Comparison of ENCODE assay signal across 5 cellular contexts in the genomic region with DNA sequence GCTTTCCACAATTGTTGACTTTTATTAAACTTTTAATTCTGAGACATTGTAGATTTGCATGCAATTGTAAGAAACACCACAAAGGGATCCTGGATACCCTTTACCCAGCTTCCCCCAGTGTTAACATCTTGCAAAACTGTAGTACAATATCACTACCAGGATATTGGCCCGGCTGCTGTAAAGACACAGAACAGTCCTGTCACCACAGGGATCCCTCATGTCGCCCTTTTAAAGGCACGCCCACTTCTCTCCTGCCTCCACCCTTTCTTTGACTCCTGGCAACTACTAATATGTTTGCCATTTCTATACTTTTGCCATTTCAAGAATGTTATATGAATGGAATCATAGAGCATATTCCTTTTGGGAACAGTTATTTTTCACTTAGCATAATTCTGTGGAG.
"Had no signal": no experiment of that assay in that cellular context is flagged by ENCODE, and none has a peak within 500 bp of the region (broad histone marks: within the 10 kb centered on the region; RNA-seq: fewer than 3 reads in every experiment).

No MANE protein-coding gene starts in this region.

- H2AFZ ChIP-seq: GM23338 had no signal

- H3K4me3 ChIP-seq: GM23338 had no signal

- ATAC-seq: GM23338 had no signal

- H3K4me3 Mint-ChIP-seq: GM23338, H9 had no signal

- DNase-seq: H9, HCEC 1CT, IMR-90, KBM-7 had no signal

- H3K27ac Mint-ChIP-seq: GM23338, H9 had no signal

- H3K9me3 Mint-ChIP-seq: GM23338 had no signal

- H3K4me2 ChIP-seq: GM23338 had no signal
